Comparison of ENCODE assay signal across 23 cellular contexts in genomic region chr11:103699216-103699615, GRCh38.
DNase-seq lines count a peak whose midpoint lies in the region; TF ChIP-seq lines count a peak whose summit lies in the region.
"Had no signal": no experiment of that assay in that cellular context is flagged by ENCODE, and none has a peak within 500 bp of the region (broad histone marks: within the 10 kb centered on the region; RNA-seq: fewer than 3 reads in every experiment).

No MANE protein-coding gene starts in this region.

- H2AK5ac ChIP-seq in mesenchymal stem cell (ENCODE audit: low read length, severe bottlenecking), result no peak overlapping the region

- peak overlapping the region in 3 of 5 experiments; percentile 40 to 86 (median 71) for H3K27ac Mint-ChIP-seq in brain
- no peak overlapping the region for H3K27ac Mint-ChIP-seq in neural progenitor cell
- H3K27ac Mint-ChIP-seq: activated CD4-positive, alpha-beta memory T cell treated with anti-CD3 and anti-CD28 coated beads, Interleukin-2, amount 10 ng/mL, durations not matched to agents 7 days and 5 days; activated naive CD4-positive, alpha-beta T cell treated with anti-CD3 and anti-CD28 coated beads, Interleukin-2, amount 10 ng/mL, durations not matched to agents 7 days and 5 days; activated T-cell treated with anti-CD3 and anti-CD28 coated beads, Interleukin-2, amount 50 U/mL, for 24 hours; immature natural killer cell; WTC11 had no signal

- H3K27me3 ChIP-seq in BE2C, result no peaks in the 10 kb centered on the region
- H3K27me3 ChIP-seq in neural progenitor cell, result no peaks in the 10 kb centered on the region
- no peaks in the 10 kb centered on the region for H3K27me3 ChIP-seq in mesenchymal stem cell (ENCODE audit: control insufficient read depth in 1 of 2, insufficient read depth in 1 of 2, low read length in 2 of 2)
- H3K27me3 ChIP-seq: BLaER1, heart left ventricle had no signal

- H3K4me2 ChIP-seq in neural progenitor cell (no peak overlapping the region), mesenchymal stem cell (ENCODE audit: low read length, poor library complexity, severe bottlenecking) (no peak overlapping the region)
- H3K4me2 ChIP-seq: BLaER1 had no signal

- TF ChIP-seq CTCF in BE2C (IDR thresholded peaks at IDR 0.05; ENCODE audit: low read depth, low read length) (peak; percentile 15; the same call in 1 of the 2 replicates), brain (conservative IDR thresholded peaks at IDR 0.05) (peak in 1 of 2 experiments; percentile 27), neural progenitor cell (IDR thresholded peaks at IDR 0.05) (peak; percentile 14)

- no peaks in the 10 kb centered on the region for H3K79me2 ChIP-seq in neural progenitor cell (ENCODE audit: low read depth)

- H3K4me3 ChIP-seq in BE2C (ENCODE audit: low read depth, low read length) (no peak overlapping the region), neural progenitor cell (no peak overlapping the region), mesenchymal stem cell (ENCODE audit: insufficient read depth in 1 of 2, low read depth in 1 of 2, low read length in 2 of 2) (no peak overlapping the region)
- H3K4me3 ChIP-seq: BLaER1, heart left ventricle, lower lobe of right lung had no signal

- no peak overlapping the region for H3K18ac ChIP-seq in mesenchymal stem cell (ENCODE audit: low read depth in 1 of 2, low read length in 2 of 2)

- no peak overlapping the region for H3K9ac ChIP-seq in neural progenitor cell
- no peak overlapping the region for H3K9ac ChIP-seq in mesenchymal stem cell (ENCODE audit: low read length)
- H3K9ac ChIP-seq: BLaER1 had no signal

- no peak overlapping the region for H2BK5ac ChIP-seq in mesenchymal stem cell (ENCODE audit: low read depth, low read length, poor library complexity, severe bottlenecking)

- no peak overlapping the region for H2BK120ac ChIP-seq in mesenchymal stem cell (ENCODE audit: low read depth, low read length)

- no peaks in the 10 kb centered on the region for H3K36me3 Mint-ChIP-seq in brain
- no peaks in the 10 kb centered on the region for H3K36me3 Mint-ChIP-seq in neural progenitor cell
- H3K36me3 Mint-ChIP-seq: activated naive CD4-positive, alpha-beta T cell treated with anti-CD3 and anti-CD28 coated beads, Interleukin-2, amount 10 ng/mL, durations not matched to agents 7 days and 5 days; immature natural killer cell; WTC11 had no signal

- H3K9me3 Mint-ChIP-seq in brain (peaks cover 0 to 7% (median 0%) of the 10 kb centered on the region in 5 experiments), neural progenitor cell (no peaks in the 10 kb centered on the region)
- H3K9me3 Mint-ChIP-seq: activated CD4-positive, alpha-beta memory T cell treated with anti-CD3 and anti-CD28 coated beads, Interleukin-2, amount 10 ng/mL, durations not matched to agents 7 days and 5 days; activated naive CD4-positive, alpha-beta T cell treated with anti-CD3 and anti-CD28 coated beads, Interleukin-2, amount 10 ng/mL, durations not matched to agents 7 days and 5 days; activated T-cell treated with anti-CD3 and anti-CD28 coated beads, Interleukin-2, amount 50 U/mL, for 24 hours had no signal

- H2BK15ac ChIP-seq in mesenchymal stem cell (ENCODE audit: low read depth, poor library complexity, severe bottlenecking), result no peak overlapping the region

- H3K79me1 ChIP-seq in mesenchymal stem cell (replicated peaks; ENCODE audit: low read length, poor library complexity, severe bottlenecking), result no peaks in the 10 kb centered on the region

- H3K4me1 Mint-ChIP-seq in brain, result peaks cover 26% of the 10 kb centered on the region
- peaks cover 3% of the 10 kb centered on the region for H3K4me1 Mint-ChIP-seq in neural progenitor cell
- H3K4me1 Mint-ChIP-seq: activated CD4-positive, alpha-beta memory T cell treated with anti-CD3 and anti-CD28 coated beads, Interleukin-2, amount 10 ng/mL, durations not matched to agents 7 days and 5 days; activated naive CD4-positive, alpha-beta T cell treated with anti-CD3 and anti-CD28 coated beads, Interleukin-2, amount 10 ng/mL, durations not matched to agents 7 days and 5 days; immature natural killer cell had no signal

- no peaks in the 10 kb centered on the region for H3K9me3 ChIP-seq in BE2C
- H3K9me3 ChIP-seq in neural progenitor cell (ENCODE audit: low read depth), result no peaks in the 10 kb centered on the region
- H3K9me3 ChIP-seq in mesenchymal stem cell (ENCODE audit: control insufficient read depth, low read length), result no peaks in the 10 kb centered on the region
- H3K9me3 ChIP-seq: heart left ventricle, lower lobe of right lung had no signal

- no peak overlapping the region for H4K91ac ChIP-seq in mesenchymal stem cell (ENCODE audit: low read length)

- no peak overlapping the region for H2AFZ ChIP-seq in neural progenitor cell (replicated peaks)
- H2AFZ ChIP-seq in mesenchymal stem cell (ENCODE audit: low read depth, low read length), result no peak overlapping the region

- DNase-seq in BE2C (no peak), HT-29 (ENCODE audit: low spot score) (peak; percentile 56), neural progenitor cell (ENCODE audit: low spot score) (no peak), COLO668 (lab: John Stamatoyannopoulos, UW; ENCODE audit: unreplicated experiment) (no peak), HPDE6-E6E7 (ENCODE audit: extremely low spot score) (no peak), mesenchymal stem cell (no peak), DMS153 treated with DMSO at 0.1 percent for 48 hours (lab: John Stamatoyannopoulos, UW; ENCODE audit: unreplicated experiment) (no peak)
- DNase-seq: activated CD4-positive, alpha-beta memory T cell treated with anti-CD3 and anti-CD28 coated beads, Interleukin-2, amount 10 ng/mL, durations not matched to agents 7 days and 5 days; activated naive CD4-positive, alpha-beta T cell treated with anti-CD3 and anti-CD28 coated beads, Interleukin-2, amount 10 ng/mL, durations not matched to agents 7 days and 5 days; activated T-cell treated with anti-CD3 and anti-CD28 coated beads, Interleukin-2, amount 50 U/mL, for 24 hours; GOT3; heart left ventricle; immature natural killer cell; lower lobe of right lung; MM.1S; NCI-H1694 treated with DMSO at 0.1 percent for 48 hours; SHP77; small intestine; stimulated activated CD4-positive, alpha-beta T cell treated with anti-CD3 and anti-CD28 coated beads, Interleukin-4, amount 100 ng/mL, for 24 hours; T-helper 2 cell had no signal

- no peak overlapping the region for H4K8ac ChIP-seq in mesenchymal stem cell (ENCODE audit: low read length)

- H3F3A ChIP-seq in neural progenitor cell (ENCODE audit: low read depth), result no peaks in the 10 kb centered on the region

- H3K36me3 ChIP-seq in BE2C (no peaks in the 10 kb centered on the region), neural progenitor cell (no peaks in the 10 kb centered on the region), mesenchymal stem cell (ENCODE audit: control insufficient read depth in 1 of 2, insufficient read depth in 2 of 2, low read depth in 1 of 2, low read length in 2 of 2) (no peaks in the 10 kb centered on the region)
- H3K36me3 ChIP-seq: BLaER1, heart left ventricle, lower lobe of right lung had no signal

- no peaks in the 10 kb centered on the region for H4K20me1 ChIP-seq in neural progenitor cell (ENCODE audit: low read depth)
- H4K20me1 ChIP-seq: BLaER1 had no signal

- H3K27me3 Mint-ChIP-seq in brain (no peaks in the 10 kb centered on the region), neural progenitor cell (ENCODE audit: insufficient read depth, low read depth) (no peaks in the 10 kb centered on the region)
- H3K27me3 Mint-ChIP-seq: activated CD4-positive, alpha-beta memory T cell treated with anti-CD3 and anti-CD28 coated beads, Interleukin-2, amount 10 ng/mL, durations not matched to agents 7 days and 5 days; activated naive CD4-positive, alpha-beta T cell treated with anti-CD3 and anti-CD28 coated beads, Interleukin-2, amount 10 ng/mL, durations not matched to agents 7 days and 5 days; activated T-cell treated with anti-CD3 and anti-CD28 coated beads, Interleukin-2, amount 50 U/mL, for 24 hours had no signal

- no peak overlapping the region for H2BK12ac ChIP-seq in mesenchymal stem cell (ENCODE audit: low read length in 2 of 2)

- H3K27ac ChIP-seq in neural progenitor cell, result no peak overlapping the region
- H3K27ac ChIP-seq in mesenchymal stem cell (ENCODE audit: low read length, poor library complexity, severe bottlenecking), result no peak overlapping the region
- H3K27ac ChIP-seq: BLaER1, heart left ventricle, lower lobe of right lung had no signal

- WGBS in mesenchymal stem cell, result 93% methylated on average over 2 of the region's 3 CpGs

- H3K23ac ChIP-seq in mesenchymal stem cell (ENCODE audit: low read length in 2 of 2), result no peak overlapping the region

- H3K4me3 Mint-ChIP-seq in brain (peak overlapping the region in 1 of 5 experiments; percentile 43), neural progenitor cell (no peak overlapping the region)
- H3K4me3 Mint-ChIP-seq: activated CD4-positive, alpha-beta memory T cell treated with anti-CD3 and anti-CD28 coated beads, Interleukin-2, amount 10 ng/mL, durations not matched to agents 7 days and 5 days; activated naive CD4-positive, alpha-beta T cell treated with anti-CD3 and anti-CD28 coated beads, Interleukin-2, amount 10 ng/mL, durations not matched to agents 7 days and 5 days; activated T-cell treated with anti-CD3 and anti-CD28 coated beads, Interleukin-2, amount 50 U/mL, for 24 hours; immature natural killer cell; WTC11 had no signal

- no peak overlapping the region for H3K4ac ChIP-seq in mesenchymal stem cell (ENCODE audit: low read depth in 1 of 2, low read length in 2 of 2)

- H3K4me1 ChIP-seq in BE2C, result peaks cover 2% of the 10 kb centered on the region
- H3K4me1 ChIP-seq in neural progenitor cell, result no peaks in the 10 kb centered on the region
- H3K4me1 ChIP-seq in mesenchymal stem cell (ENCODE audit: control insufficient read depth, insufficient read depth, low read depth, low read length), result no peaks in the 10 kb centered on the region
- H3K4me1 ChIP-seq: BLaER1, lower lobe of right lung had no signal

- H3K14ac ChIP-seq in mesenchymal stem cell (ENCODE audit: low read length in 2 of 2), result no peak overlapping the region
